In the genomic region with DNA sequence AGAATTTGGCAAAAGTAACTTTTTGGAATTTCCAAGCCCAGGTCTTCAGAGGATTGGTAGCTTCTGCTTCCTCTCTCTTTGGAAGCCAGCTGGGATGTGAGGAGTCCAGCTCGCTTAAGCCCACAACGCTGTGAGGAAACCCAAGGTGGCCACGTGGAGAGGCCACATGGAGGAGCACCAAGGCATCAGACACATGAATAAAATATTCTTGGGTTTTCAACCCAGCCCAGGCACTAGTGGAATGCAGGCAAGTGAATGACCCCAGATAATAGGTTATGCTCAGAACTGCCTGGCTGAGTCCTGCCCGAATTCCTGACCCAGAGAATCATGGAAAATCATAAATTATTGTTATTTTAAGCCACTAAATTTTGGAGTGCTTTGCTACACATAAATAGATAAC, we compare ENCODE assay signal across 23 cellular contexts.
"Had no signal": no experiment of that assay in that cellular context is flagged by ENCODE, and none has a peak within 500 bp of the region (broad histone marks: within the 10 kb centered on the region; RNA-seq: fewer than 3 reads in every experiment).

No MANE protein-coding gene starts in this region.

- ATAC-seq: Panc1, PC-3 had no signal

- DNase-seq: IMR-90, Karpas-422, KG1, MG63, NCI-H1092, NCI-H1105 treated with DMSO at 0.1 percent for 48 hours, NCI-H1417 treated with DMSO at 0.1 percent for 48 hours, NCI-H146, NCI-H1694 treated with DMSO at 0.1 percent for 48 hours, NCI-H1930, NCI-H2081, NCI-H2171, NCI-H226, NCI-H446, NCI-H510A, NCI-H526, NCI-H774, PC-3, SHP77, SK-N-SH, SW 1271 had no signal

- H3K27me3 ChIP-seq: MG63 had no signal

- H3K9ac ChIP-seq: SK-N-SH had no signal

- H3K4me2 ChIP-seq: SK-N-SH had no signal

- H3K4me3 ChIP-seq: MG63 had no signal

- H3K27ac ChIP-seq: RWPE1 had no signal

- H3K9me3 ChIP-seq: MG63, SK-N-SH had no signal

- H3K36me3 ChIP-seq: MG63 had no signal
